In the genomic region with DNA sequence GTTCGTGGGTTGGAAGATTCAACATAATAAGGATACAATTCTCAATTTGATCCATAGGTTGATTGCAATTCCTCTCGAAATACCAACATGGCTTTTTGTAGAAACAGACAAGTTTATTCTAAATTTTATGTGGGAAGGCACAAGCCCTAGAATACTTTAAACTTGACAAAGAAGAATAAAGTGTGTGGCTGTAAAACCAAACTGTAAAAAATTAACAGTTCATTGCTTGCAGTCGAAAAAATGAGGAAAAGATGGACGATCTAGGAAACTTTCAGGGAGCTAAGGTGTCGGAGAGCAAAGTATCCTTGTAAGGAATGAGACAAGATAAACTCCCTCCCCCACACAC, we compare ENCODE assay signal across 12 cellular contexts. TPM values are rescaled to one million over a fixed set of nuclear protein-coding genes. Genes with fewer than 3 reads are reported as not detected.
DNase-seq lines count a peak whose midpoint lies in the region; ATAC-seq and TF ChIP-seq lines count a peak whose summit lies in the region.
"Had no signal": no experiment of that assay in that cellular context is flagged by ENCODE, and none has a peak within 500 bp of the region (broad histone marks: within the 10 kb centered on the region; RNA-seq: fewer than 3 reads in every experiment).

No MANE protein-coding gene starts in this region.

- TF ChIP-seq CTCF in activated CD8-positive, alpha-beta T cell treated with anti-CD3 and anti-CD28 coated beads for 36 hours (IDR thresholded peaks at IDR 0.05), result no peak
- TF ChIP-seq CTCF in suprapubic skin (IDR thresholded peaks at IDR 0.05), result no peak

- peaks cover 18% of the 10 kb centered on the region for H3K36me3 Mint-ChIP-seq in activated T-cell treated with anti-CD3 and anti-CD28 coated beads, Interleukin-2, amount 50 U/mL, for 24 hours (ENCODE audit: low read depth)
- peaks cover 23% of the 10 kb centered on the region for H3K36me3 Mint-ChIP-seq in activated CD8-positive, alpha-beta T cell treated with anti-CD3 and anti-CD28 coated beads for 36 hours (ENCODE audit: low read depth)

- H3K9me3 ChIP-seq in iPS-15b (ENCODE audit: control insufficient read depth, insufficient read depth, low read length) (no peaks in the 10 kb centered on the region), suprapubic skin (no peaks in the 10 kb centered on the region)

- intact Hi-C loops in activated CD8-positive, alpha-beta T cell treated with anti-CD3 and anti-CD28 coated beads for 36 hours (cut with micrococcal nuclease), result no loop called here

- DNase-seq in activated T-cell treated with anti-CD3 and anti-CD28 coated beads, Interleukin-2, amount 50 U/mL, for 24 hours, result no peak
- DNase-seq in activated T-cell treated with anti-CD3 and anti-CD28 coated beads for 4 hours (no peak), suprapubic skin (ENCODE audit: low spot score in 2 of 2) (no peak), LoVo (ENCODE audit: low spot score) (no peak), GM03348 (ENCODE audit: low spot score) (no peak)
- no peak for DNase-seq in activated CD8-positive, alpha-beta T cell treated with anti-CD3 and anti-CD28 coated beads for 36 hours
- DNase-seq: heart right ventricle; NCI-H1436; NK-92 treated with Interleukin-12 subunit alpha and Interleukin-12 subunit beta, amount 100 ng/mL, for 24 hours had no signal

- H3K9ac ChIP-seq in iPS-15b (ENCODE audit: low read depth, low read length), result no peak overlapping the region

- TF ChIP-seq POLR2A in suprapubic skin (IDR thresholded peaks at IDR 0.05), result no peak

- peaks cover 3% of the 10 kb centered on the region for H3K27me3 ChIP-seq in iPS-15b (ENCODE audit: control insufficient read depth, insufficient read depth, low read length)
- H3K27me3 ChIP-seq in suprapubic skin, result peaks cover 84% of the 10 kb centered on the region

- TF ChIP-seq EP300 in suprapubic skin (IDR thresholded peaks at IDR 0.05), result no peak

- peaks cover 24% of the 10 kb centered on the region for H3K4me1 ChIP-seq in iPS-15b (ENCODE audit: control insufficient read depth, insufficient read depth, low read length)
- peaks cover 21% of the 10 kb centered on the region for H3K4me1 ChIP-seq in suprapubic skin

- peaks cover 53% of the 10 kb centered on the region for H3K4me1 Mint-ChIP-seq in activated T-cell treated with anti-CD3 and anti-CD28 coated beads, Interleukin-2, amount 50 U/mL, for 24 hours (ENCODE audit: low read depth)
- peaks cover 41% of the 10 kb centered on the region for H3K4me1 Mint-ChIP-seq in activated CD8-positive, alpha-beta T cell treated with anti-CD3 and anti-CD28 coated beads for 36 hours (ENCODE audit: low read depth)

- no peak overlapping the region for H3K27ac ChIP-seq in suprapubic skin

- no peak for ATAC-seq in activated CD8-positive, alpha-beta T cell treated with anti-CD3 and anti-CD28 coated beads for 36 hours
- no peak for ATAC-seq in HG02840 (IDR thresholded peaks at IDR 0.05; ENCODE audit: low FRiP score, unreplicated experiment)

- H3K9me3 Mint-ChIP-seq in activated T-cell treated with anti-CD3 and anti-CD28 coated beads, Interleukin-2, amount 50 U/mL, for 24 hours, result no peaks in the 10 kb centered on the region
- peaks cover 2% of the 10 kb centered on the region for H3K9me3 Mint-ChIP-seq in activated CD8-positive, alpha-beta T cell treated with anti-CD3 and anti-CD28 coated beads for 36 hours

- H3K4me3 ChIP-seq in iPS-15b (ENCODE audit: low read depth, low read length), result peak overlapping the region; percentile 85
- H3K4me3 ChIP-seq in suprapubic skin, result peak overlapping the region; percentile 48

- CTCF ChIA-PET in activated CD8-positive, alpha-beta T cell treated with anti-CD3 and anti-CD28 coated beads for 36 hours (lab: Charles Lee), result interaction anchor here (0.9 to 8.7 kb wide), 8 partner anchors 12 to 74 kb away, joined by 3 to 76 read pairs (median 7); partner anchors contain the start of genes ACAD8 and VPS26B

- peak overlapping the region; percentile 92 for H3K27ac Mint-ChIP-seq in activated T-cell treated with anti-CD3 and anti-CD28 coated beads, Interleukin-2, amount 50 U/mL, for 24 hours
- peak overlapping the region; percentile 96 for H3K27ac Mint-ChIP-seq in activated CD8-positive, alpha-beta T cell treated with anti-CD3 and anti-CD28 coated beads for 36 hours

- peak overlapping the region; percentile 87 for H3K4me3 Mint-ChIP-seq in activated T-cell treated with anti-CD3 and anti-CD28 coated beads, Interleukin-2, amount 50 U/mL, for 24 hours
- H3K4me3 Mint-ChIP-seq in activated CD8-positive, alpha-beta T cell treated with anti-CD3 and anti-CD28 coated beads for 36 hours, result peak overlapping the region; percentile 88

- peaks cover 3% of the 10 kb centered on the region for H3K36me3 ChIP-seq in iPS-15b (ENCODE audit: control insufficient read depth, insufficient read depth, low read length)
- no peaks in the 10 kb centered on the region for H3K36me3 ChIP-seq in suprapubic skin
- H3K36me3 ChIP-seq: heart right ventricle had no signal

- POLR2A ChIA-PET in activated CD8-positive, alpha-beta T cell treated with anti-CD3 and anti-CD28 coated beads for 36 hours (lab: Charles Lee), result interaction anchor here (2.1 to 3.9 kb wide), 4 partner anchors 9 to 58 kb away, joined by 5 to 28 read pairs (median 12); partner anchors contain the start of genes GLB1L2, NCAPD3 and VPS26B

- peaks cover 12% of the 10 kb centered on the region for H3K27me3 Mint-ChIP-seq in activated T-cell treated with anti-CD3 and anti-CD28 coated beads, Interleukin-2, amount 50 U/mL, for 24 hours
- H3K27me3 Mint-ChIP-seq in activated CD8-positive, alpha-beta T cell treated with anti-CD3 and anti-CD28 coated beads for 36 hours, result peaks cover 4% of the 10 kb centered on the region

- 17% methylated on average over 5 of the region's 5 CpGs for WGBS in suprapubic skin

RNA-seq across cellular contexts. Expression of gene GLB1L3, which starts 1.0 kb away (rescaled TPM):
- 10 to 100 TPM; 11.2 to 11.9 TPM for total RNA-seq in activated CD8-positive, alpha-beta T cell treated with anti-CD3 and anti-CD28 coated beads for 36 hours
- total RNA-seq in suprapubic skin, result 1 to 10 TPM; 5.1 to 6.1 (median 5.9) TPM
- total RNA-seq: heart right ventricle, subcutaneous adipose tissue had no signal

RNA-seq across cellular contexts. Expression of gene ACAD8, which starts 21.8 kb away (rescaled TPM):
- 10 to 100 TPM; 13.1 to 13.8 TPM for total RNA-seq in activated CD8-positive, alpha-beta T cell treated with anti-CD3 and anti-CD28 coated beads for 36 hours
- total RNA-seq in suprapubic skin, result 10 to 100 TPM; 46.3 to 71.2 (median 59.8) TPM

RNA-seq across cellular contexts. Expression of gene THYN1, which starts 22.0 kb away (rescaled TPM):
- total RNA-seq in activated CD8-positive, alpha-beta T cell treated with anti-CD3 and anti-CD28 coated beads for 36 hours, result 10 to 100 TPM; 70.1 to 75.3 TPM
- total RNA-seq in suprapubic skin, result 10 to 100 TPM; 31.7 to 62.8 (median 42.6) TPM

RNA-seq across cellular contexts. Expression of gene VPS26B, which starts 50.7 kb away (rescaled TPM):
- total RNA-seq in activated CD8-positive, alpha-beta T cell treated with anti-CD3 and anti-CD28 coated beads for 36 hours, result 10 to 100 TPM; 35.6 TPM
- 10 to 100 TPM; 60.4 to 80.9 (median 74.4) TPM for total RNA-seq in suprapubic skin

RNA-seq across cellular contexts. Expression of gene NCAPD3, which starts 51.4 kb away (rescaled TPM):
- total RNA-seq in activated CD8-positive, alpha-beta T cell treated with anti-CD3 and anti-CD28 coated beads for 36 hours, result 100 to 1,000 TPM in 1 of 2 experiments, 10 to 100 TPM in 1; 98.4 to 102 TPM
- total RNA-seq in suprapubic skin, result 10 to 100 TPM; 26.8 to 37.6 (median 30.8) TPM
